In genomic region chr1:17018849-17019248, GRCh38 we compare ENCODE assay signal across 16 cellular contexts. TPM values are rescaled to one million over a fixed set of nuclear protein-coding genes. Genes with fewer than 3 reads are reported as not detected.
DNase-seq lines count a peak whose midpoint lies in the region; ATAC-seq and TF ChIP-seq lines count a peak whose summit lies in the region.
"Had no signal": no experiment of that assay in that cellular context is flagged by ENCODE, and none has a peak within 500 bp of the region (broad histone marks: within the 10 kb centered on the region; RNA-seq: fewer than 3 reads in every experiment).

No MANE protein-coding gene starts in this region.

- peaks cover 0 to 8% (median 5%) of the 10 kb centered on the region in 4 donors for H3K4me1 Mint-ChIP-seq in CD4-positive, CD25-positive, alpha-beta regulatory T cell
- peaks cover 27% of the 10 kb centered on the region for H3K4me1 Mint-ChIP-seq in WTC11

- H3K79me2 ChIP-seq in MM.1S (ENCODE audit: low read length), result no peaks in the 10 kb centered on the region

- H3K27ac Mint-ChIP-seq in CD4-positive, CD25-positive, alpha-beta regulatory T cell, result peak overlapping the region in 2 of 3 donors; percentile 10 to 85
- H3K27ac Mint-ChIP-seq in WTC11, result no peak overlapping the region

- ATAC-seq in CD4-positive, CD25-positive, alpha-beta regulatory T cell (ENCODE audit: low read depth in 2 of 2), result no peak
- no peak for ATAC-seq in WTC11
- no peak for ATAC-seq in psoas muscle
- ATAC-seq: gastroesophageal sphincter, upper lobe of right lung had no signal

- POLR2A ChIA-PET in WTC11 (lab: Charles Lee), result no interaction called here

- no peaks in the 10 kb centered on the region for H3K9me3 Mint-ChIP-seq in CD4-positive, CD25-positive, alpha-beta regulatory T cell
- H3K9me3 Mint-ChIP-seq in WTC11, result no peaks in the 10 kb centered on the region

- H3K27me3 ChIP-seq in CD4-positive, CD25-positive, alpha-beta regulatory T cell (ENCODE audit: control insufficient read depth, insufficient read depth, low read length), result no peaks in the 10 kb centered on the region
- H3K27me3 ChIP-seq in MM.1S (replicated peaks; ENCODE audit: insufficient read depth, low read length) (no peaks in the 10 kb centered on the region), psoas muscle (ENCODE audit: insufficient read depth in 3 of 3, low read length in 2 of 3) (no peaks in the 10 kb centered on the region)
- H3K27me3 ChIP-seq: BE2C, gastroesophageal sphincter, upper lobe of right lung had no signal

- no peaks in the 10 kb centered on the region for H4K20me1 ChIP-seq in MM.1S (ENCODE audit: insufficient read depth, low read length)

- no peak overlapping the region for H3K9ac ChIP-seq in MM.1S (ENCODE audit: low read length)

- TF ChIP-seq CTCF in GM13976 (IDR thresholded peaks at IDR 0.05; ENCODE audit: borderline replicate concordance, control extremely low read depth, extremely low read depth, insufficient read depth, missing control alignments) (no peak), MM.1S (IDR thresholded peaks at IDR 0.05; ENCODE audit: low read length) (no peak), WTC11 (IDR thresholded peaks at IDR 0.05) (no peak), psoas muscle (IDR thresholded peaks at IDR 0.05) (no peak)

- peak overlapping the region in 1 of 4 donors; percentile 41 for H3K4me3 Mint-ChIP-seq in CD4-positive, CD25-positive, alpha-beta regulatory T cell
- H3K4me3 Mint-ChIP-seq in WTC11, result no peak overlapping the region

- no peaks in the 10 kb centered on the region for H3K9me2 ChIP-seq in MM.1S (replicated peaks; ENCODE audit: insufficient read depth, low read length)

- H3K4me3 ChIP-seq in CD4-positive, CD25-positive, alpha-beta regulatory T cell (ENCODE audit: low read depth, low read length), result no peak overlapping the region
- H3K4me3 ChIP-seq in MM.1S (ENCODE audit: low read length) (no peak overlapping the region), psoas muscle (no peak overlapping the region)
- H3K4me3 ChIP-seq: gastroesophageal sphincter, upper lobe of right lung had no signal

- peaks cover 55% of the 10 kb centered on the region for H3K36me3 ChIP-seq in CD4-positive, CD25-positive, alpha-beta regulatory T cell (ENCODE audit: control insufficient read depth, insufficient read depth, low read length)
- peaks cover 18% of the 10 kb centered on the region for H3K36me3 ChIP-seq in MM.1S (replicated peaks; ENCODE audit: insufficient read depth, low read length)
- H3K36me3 ChIP-seq in psoas muscle (ENCODE audit: insufficient read depth in 1 of 2, low read depth in 1 of 2), result peaks cover 9 to 63% of the 10 kb centered on the region in 2 donors

- CTCF ChIA-PET in WTC11 (lab: Charles Lee), result interaction anchor here (1.1 to 3.9 kb wide), 3 partner anchors 19 to 67 kb away, joined by 3 to 23 read pairs (median 4); no protein-coding TSS in a partner anchor

- no peaks in the 10 kb centered on the region for H3K9me3 ChIP-seq in CD4-positive, CD25-positive, alpha-beta regulatory T cell (ENCODE audit: control insufficient read depth in 2 of 2, low read length in 2 of 2)
- H3K9me3 ChIP-seq in MM.1S (replicated peaks; ENCODE audit: insufficient read depth, low read length) (no peaks in the 10 kb centered on the region), psoas muscle (no peaks in the 10 kb centered on the region)
- H3K9me3 ChIP-seq: BE2C, gastroesophageal sphincter, upper lobe of right lung had no signal

- no peaks in the 10 kb centered on the region for H3K4me1 ChIP-seq in CD4-positive, CD25-positive, alpha-beta regulatory T cell (ENCODE audit: control insufficient read depth, insufficient read depth, low read length, poor library complexity, severe bottlenecking)
- H3K4me1 ChIP-seq in MM.1S (ENCODE audit: low read length) (peaks cover 41% of the 10 kb centered on the region), psoas muscle (no peaks in the 10 kb centered on the region)
- H3K4me1 ChIP-seq: BE2C, gastroesophageal sphincter, upper lobe of right lung had no signal

- WGBS in psoas muscle, 3 donors, result 27 to 36% (median 29%) methylated on average over 1 of the region's 1 CpG

- H3F3A ChIP-seq in MM.1S (ENCODE audit: insufficient read depth, low read length), result peaks cover 32% of the 10 kb centered on the region

- no peak overlapping the region for H2AFZ ChIP-seq in MM.1S (ENCODE audit: low read length)

- H3K4me2 ChIP-seq in MM.1S (ENCODE audit: low read depth, low read length), result peak overlapping the region; percentile 33; the same call in 1 of the 2 replicates

- DNase-seq in CD4-positive, CD25-positive, alpha-beta regulatory T cell, result no peak
- DNase-seq in GM13976 (ENCODE audit: low spot score), result peak; percentile 38
- peak; percentile 69 for DNase-seq in MM.1S
- DNase-seq in mesenteric fat pad (ENCODE audit: low spot score), result peak; percentile 33
- DNase-seq in WTC11 (ENCODE audit: low spot score), result no peak
- DNase-seq in NCI-H2029 (lab: John Stamatoyannopoulos, UW), result no peak
- no peak for DNase-seq in psoas muscle
- DNase-seq: BE2C; DMS153; Kasumi-1; NCI-H1417 treated with DMSO at 0.1 percent for 48 hours; NCI-H345; nucleus accumbens; stimulated activated CD4-positive, alpha-beta T cell treated with anti-CD3 and anti-CD28 coated beads, Interleukin-4, amount 100 ng/mL, for 24 hours had no signal

- in situ Hi-C loops in GM13976 (cut with MboI; ENCODE audit: low sequenced_read_pairs, unreplicated experiment), result no loop called here

- H3K27ac ChIP-seq in CD4-positive, CD25-positive, alpha-beta regulatory T cell (ENCODE audit: insufficient read depth, low read length, poor library complexity, severe bottlenecking), result no peak overlapping the region
- H3K27ac ChIP-seq in MM.1S (ENCODE audit: low read length) (peak overlapping the region; percentile 35; the same call in 1 of the 2 replicates), psoas muscle (no peak overlapping the region)
- H3K27ac ChIP-seq: gastroesophageal sphincter, upper lobe of right lung had no signal

- H3K27me3 Mint-ChIP-seq in CD4-positive, CD25-positive, alpha-beta regulatory T cell, result no peaks in the 10 kb centered on the region
- no peaks in the 10 kb centered on the region for H3K27me3 Mint-ChIP-seq in WTC11 (ENCODE audit: low read depth)

- intact Hi-C loops in psoas muscle (cut with DNase I), result loop anchor here in 1 of 2 donors (5.0 kb wide), 1 partner anchor 33 kb away; the partner anchor contains the start of gene SDHB

- peaks cover 30% of the 10 kb centered on the region for H3K36me3 Mint-ChIP-seq in CD4-positive, CD25-positive, alpha-beta regulatory T cell
- peaks cover 58% of the 10 kb centered on the region for H3K36me3 Mint-ChIP-seq in WTC11

TF ChIP-seq in WTC11, 78 proteins besides CTCF, POLR2A, EP300 and RAD21:
- TF ChIP-seq STAT6 (CRISPR knock-in tag; conservative IDR thresholded peaks at IDR 0.05; ENCODE audit: low read depth) (no peak), ZNF671 (CRISPR knock-in tag; IDR thresholded peaks at IDR 0.05) (no peak), ELF4 (CRISPR knock-in tag; IDR thresholded peaks at IDR 0.05; ENCODE audit: low read depth) (no peak)
- TF ChIP-seq, protein P1, sequence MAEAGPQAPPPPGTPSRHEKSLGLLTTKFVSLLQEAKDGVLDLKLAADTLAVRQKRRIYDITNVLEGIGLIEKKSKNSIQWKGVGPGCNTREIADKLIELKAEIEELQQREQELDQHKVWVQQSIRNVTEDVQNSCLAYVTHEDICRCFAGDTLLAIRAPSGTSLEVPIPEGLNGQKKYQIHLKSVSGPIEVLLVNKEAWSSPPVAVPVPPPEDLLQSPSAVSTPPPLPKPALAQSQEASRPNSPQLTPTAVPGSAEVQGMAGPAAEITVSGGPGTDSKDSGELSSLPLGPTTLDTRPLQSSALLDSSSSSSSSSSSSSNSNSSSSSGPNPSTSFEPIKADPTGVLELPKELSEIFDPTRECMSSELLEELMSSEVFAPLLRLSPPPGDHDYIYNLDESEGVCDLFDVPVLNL (CRISPR knock-in tag; IDR thresholded peaks at IDR 0.05; ENCODE audit: borderline replicate concordance, low read depth), result no peak
- TF ChIP-seq, protein P2, sequence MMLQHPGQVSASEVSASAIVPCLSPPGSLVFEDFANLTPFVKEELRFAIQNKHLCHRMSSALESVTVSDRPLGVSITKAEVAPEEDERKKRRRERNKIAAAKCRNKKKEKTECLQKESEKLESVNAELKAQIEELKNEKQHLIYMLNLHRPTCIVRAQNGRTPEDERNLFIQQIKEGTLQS (CRISPR knock-in tag; conservative IDR thresholded peaks at IDR 0.05), result no peak
TF ChIP-seq in WTC11: peak in this region for 0.

RNA-seq across cellular contexts. Expression of gene ATP13A2, which starts 7.1 kb away (rescaled TPM):
- 41.7 TPM for total RNA-seq in CD4-positive, CD25-positive, alpha-beta regulatory T cell
- 10 to 100 TPM; 29.7 to 33.8 (median 31.6) TPM for polyA plus RNA-seq in CD4-positive, CD25-positive, alpha-beta regulatory T cell
- total RNA-seq in mesenteric fat pad (37.7 TPM), WTC11 (2021) (84.8 to 95.9 TPM (median 93.1 TPM) in 3 replicates), psoas muscle (10 to 100 TPM; 13.9 to 30.6 (median 22.6) TPM)
- 10 to 100 TPM; 17.3 to 22.6 (median 19.4) TPM for polyA plus RNA-seq in psoas muscle

RNA-seq across cellular contexts. Expression of gene SDHB, which starts 35.0 kb away (rescaled TPM):
- total RNA-seq in CD4-positive, CD25-positive, alpha-beta regulatory T cell, result 65.5 TPM
- polyA plus RNA-seq in CD4-positive, CD25-positive, alpha-beta regulatory T cell, result 100 to 1,000 TPM; 139 to 207 (median 171) TPM
- total RNA-seq in mesenteric fat pad (113 TPM), WTC11 (2021) (81.5 to 90.1 TPM (median 89.5 TPM) in 3 replicates), psoas muscle (100 to 1,000 TPM; 190 to 319 (median 208) TPM)
- 100 to 1,000 TPM; 266 to 452 (median 280) TPM for polyA plus RNA-seq in psoas muscle

RNA-seq across cellular contexts. Expression of gene MFAP2, which starts 38.4 kb away (rescaled TPM):
- not detected for total RNA-seq in CD4-positive, CD25-positive, alpha-beta regulatory T cell
- not detected for polyA plus RNA-seq in CD4-positive, CD25-positive, alpha-beta regulatory T cell
- total RNA-seq in mesenteric fat pad, result 25.9 TPM
- total RNA-seq in WTC11 (2021), result 136 to 144 TPM (median 141 TPM) in 3 replicates
- total RNA-seq in psoas muscle, result 1 to 10 TPM in 2 of 4 donors, under 1 TPM in 2; 0.57 to 4.0 (median 1.1) TPM
- polyA plus RNA-seq in psoas muscle, result 1 to 10 TPM in 1 of 3 donors, under 1 TPM in 2; 0.40 to 1.5 (median 0.49) TPM

Comparison
In these comparisons a context has a peak if more than half of its experiments do, and no peak if none do; other contexts are left out.
1. DNase-seq: peak in GM13976 (single experiment), MM.1S (single experiment) and mesenteric fat pad (single experiment); none in CD4-positive, CD25-positive, alpha-beta regulatory T cell (0 of 3), WTC11 (single experiment), NCI-H2029 (single experiment) and psoas muscle (0 of 2).